1 cellular context compared by ENCODE assay signal in genomic region chr7:116232920-116233319, GRCh38.
TF ChIP-seq lines count a peak whose summit lies in the region.

No MANE protein-coding gene starts in this region.

TF ChIP-seq in IMR-90, 13 proteins besides CTCF, POLR2A, EP300 and RAD21:
- TF ChIP-seq NFE2L2 (IDR thresholded peaks at IDR 0.05; ENCODE audit: low read depth, low read length): no peak
- no peak for TF ChIP-seq SMC3 (IDR thresholded peaks at IDR 0.05; ENCODE audit: low read depth, low read length)
- TF ChIP-seq MAFK (IDR thresholded peaks at IDR 0.05; ENCODE audit: low read depth, low read length): no peak
- no peak for TF ChIP-seq FOS (IDR thresholded peaks at IDR 0.05; ENCODE audit: low read depth, low read length)
- no peak for TF ChIP-seq MAZ (IDR thresholded peaks at IDR 0.05; ENCODE audit: borderline replicate concordance, low read depth, low read length)
- TF ChIP-seq MXI1 (IDR thresholded peaks at IDR 0.05; ENCODE audit: borderline replicate concordance, low read depth, low read length): no peak
- no peak for TF ChIP-seq BHLHE40 (IDR thresholded peaks at IDR 0.05; ENCODE audit: low read depth, low read length)
- TF ChIP-seq USF2 (IDR thresholded peaks at IDR 0.05; ENCODE audit: low read depth, low read length): no peak
- TF ChIP-seq CEBPB (IDR thresholded peaks at IDR 0.05; ENCODE audit: low read depth, low read length): no peak
- TF ChIP-seq ELK1 (IDR thresholded peaks at IDR 0.05; ENCODE audit: borderline replicate concordance, low read depth, low read length): no peak
- no peak for TF ChIP-seq RCOR1 (IDR thresholded peaks at IDR 0.05; ENCODE audit: insufficient replicate concordance, low read length)
- no peak for TF ChIP-seq CHD1 (IDR thresholded peaks at IDR 0.05; ENCODE audit: low read depth, low read length)
- TF ChIP-seq RFX5 (IDR thresholded peaks at IDR 0.05; ENCODE audit: low read depth, low read length): no peak
